In genomic region chr12:98593351-98594049, GRCh38 we compare ENCODE assay signal across 8 cellular contexts. TPM values are rescaled to one million over a fixed set of nuclear protein-coding genes. Genes with fewer than 3 reads are reported as not detected.
DNase-seq lines count a peak whose midpoint lies in the region; ATAC-seq, FAIRE-seq and TF ChIP-seq lines count a peak whose summit lies in the region.

Gene SLC25A3 (plus strand): TSS chr12:98593686. CDS start chr12:98593979, 293 bp downstream.

- H3K27ac ChIP-seq in adrenal gland (peak within 1 kb of the TSS; percentile 88 to 99 (median 99)), heart left ventricle (peak within 1 kb of the TSS; percentile 97 to 100 (median 99)), upper lobe of left lung (peak within 1 kb of the TSS; percentile 95 to 99 (median 98))

- peak; percentile 85 for DNase-seq in GM12892 (ENCODE audit: insufficient read length)
- peak; percentile 99 for DNase-seq in NCI-H146 (lab: John Stamatoyannopoulos, UW)
- peak; percentile 91 to 99 (median 94) for DNase-seq in T-helper 1 cell
- peak; percentile 96 to 99 (median 97) for DNase-seq in adrenal gland
- DNase-seq in heart left ventricle = peak; percentile 97 to 99 (median 98)
- DNase-seq in posterior cingulate gyrus = peak; percentile 92 to 100 (median 96)
- DNase-seq in upper lobe of left lung = peak; percentile 96 to 97

- H3K4me1 ChIP-seq in adrenal gland (replicated peaks in 1 of 2) = peaks cover 9 to 26% of the 10 kb centered on the region in 2 donors
- H3K4me1 ChIP-seq in heart left ventricle = peaks cover 0 to 36% (median 23%) of the 10 kb centered on the region in 12 donors
- H3K4me1 ChIP-seq in upper lobe of left lung = peaks cover 15 to 32% (median 19%) of the 10 kb centered on the region in 4 donors

- H3K9me3 ChIP-seq in adrenal gland (replicated peaks in 1 of 3) (no peaks in the 10 kb centered on the region), heart left ventricle (no peaks in the 10 kb centered on the region), upper lobe of left lung (no peaks in the 10 kb centered on the region)

- 0 to 1% (median 0%) methylated on average over 10 to 67 of the region's 67 CpGs for WGBS in adrenal gland, 4 donors
- 0% methylated on average over 55 to 67 of the region's 67 CpGs for WGBS in heart left ventricle, 4 donors
- WGBS in upper lobe of left lung, 2 donors = 0 to 1% methylated on average over 18 to 44 of the region's 67 CpGs

- peak within 1 kb of the TSS; percentile 63 to 96 (median 80) for H3K4me3 ChIP-seq in adrenal gland
- peak within 1 kb of the TSS; percentile 58 to 98 (median 90) for H3K4me3 ChIP-seq in heart left ventricle
- H3K4me3 ChIP-seq in upper lobe of left lung = peak within 1 kb of the TSS; percentile 72 to 91 (median 80)

- FAIRE-seq in GM12892 (lab: Jason Lieb, UNC) = peak; percentile 99

- intact Hi-C loops in adrenal gland (cut with DNase I) = loop anchor here (10.0 kb wide), 1 partner anchor 51 kb away; the partner anchor contains the start of genes APAF1 (in 2 of the 2) and IKBIP (in 2 of the 2)
- intact Hi-C loops in heart left ventricle (cut with DNase I) = loop anchor here in 9 of 10 donors (1.0 to 10.0 kb wide), 7 partner anchors 51 to 91 kb away; partner anchors contain the start of genes APAF1 (in 8 of the 9), IKBIP (in 6 of the 9) and TMPO (in 1 of the 9)
- intact Hi-C loops in posterior cingulate gyrus (cut with DNase I) = loop anchor here (1.0 to 5.0 kb wide), 2 partner anchors 51 to 91 kb away; partner anchors contain the start of gene IKBIP

- TF ChIP-seq POLR2A in GM12892 (IDR thresholded peaks at IDR 0.05; ENCODE audit: low read depth, low read length) = peak; percentile 99
- TF ChIP-seq POLR2A in adrenal gland (IDR thresholded peaks at IDR 0.05) = peak; percentile 98 to 99
- peak; percentile 81 to 99 for TF ChIP-seq POLR2A in heart left ventricle (IDR thresholded peaks at IDR 0.05)
- peak in 3 of 4 donors; percentile 91 to 98 (median 97) for TF ChIP-seq POLR2A in upper lobe of left lung (IDR thresholded peaks at IDR 0.05)

- ATAC-seq in HG02852 (IDR thresholded peaks at IDR 0.05; ENCODE audit: unreplicated experiment) (peak; percentile 99), heart left ventricle (peak; percentile 99), upper lobe of left lung (ENCODE audit: low FRiP score in 2 of 2) (peak; percentile 99 to 100)

- peak in 1 of 4 donors; percentile 86 for TF ChIP-seq EP300 in upper lobe of left lung (IDR thresholded peaks at IDR 0.05)

- TF ChIP-seq CTCF in adrenal gland (IDR thresholded peaks at IDR 0.05) (peak in 1 of 6 experiments; percentile 1), heart left ventricle (IDR thresholded peaks at IDR 0.05) (no peak), upper lobe of left lung (IDR thresholded peaks at IDR 0.05) (no peak)

- H3K27me3 ChIP-seq in adrenal gland (no peaks in the 10 kb centered on the region), heart left ventricle (no peaks in the 10 kb centered on the region), upper lobe of left lung (no peaks in the 10 kb centered on the region)

- H3K36me3 ChIP-seq in adrenal gland (replicated peaks in 1 of 2) (peaks cover 0 to 20% of the 10 kb centered on the region in 2 donors), heart left ventricle (peaks cover 0 to 33% (median 31%) of the 10 kb centered on the region in 9 donors), upper lobe of left lung (peaks cover 14 to 27% (median 16%) of the 10 kb centered on the region in 4 donors)

RNA-seq across cellular contexts. Expression of gene SLC25A3, which starts in this region (rescaled TPM):
- 709 TPM for polyA plus RNA-seq in GM12892 (2012; ENCODE audit: missing spikeins)
- total RNA-seq in adrenal gland (1,000 to 10,000 TPM in 1 of 8 donors, 100 to 1,000 TPM in 7; 674 to 1,555 (median 714) TPM), heart left ventricle (1,000 to 10,000 TPM in 8 of 9 donors, 100 to 1,000 TPM in 1; 852 to 2,779 (median 1,586) TPM), upper lobe of left lung (100 to 1,000 TPM; 185 to 483 (median 347) TPM)
- polyA plus RNA-seq in adrenal gland (100 to 1,000 TPM; 362 to 912 (median 745) TPM), heart left ventricle (1,000 to 10,000 TPM; 1,296 to 1,376 TPM)

Comparison
In these comparisons a context has a peak if more than half of its experiments do, and no peak if none do; other contexts are left out.
1. Peak in every context shown above with its lines: DNase-seq, ATAC-seq, H3K4me3 ChIP-seq and H3K27ac ChIP-seq.